ENCODE assay signal across 18 cellular contexts in the genomic region with DNA sequence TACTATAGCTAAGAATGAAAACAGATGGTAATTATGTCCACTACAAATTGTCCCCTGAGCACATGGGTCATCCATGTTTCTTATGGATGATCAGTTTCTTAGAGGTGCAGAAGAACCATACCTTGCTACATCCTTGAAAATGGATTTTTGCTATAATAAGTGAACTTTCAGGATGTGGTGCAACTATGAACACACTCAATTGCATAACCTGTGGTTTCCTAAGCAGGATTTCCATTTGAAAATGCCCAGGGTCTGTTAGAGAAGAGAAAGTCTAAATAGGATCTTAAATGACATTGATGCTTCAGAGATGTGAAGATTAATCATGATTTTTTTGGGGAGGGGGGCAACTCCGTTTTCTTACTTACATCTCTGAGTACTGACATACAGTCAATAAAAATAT. TPM values are rescaled to one million over a fixed set of nuclear protein-coding genes. Genes with fewer than 3 reads are reported as not detected.
"Had no signal": no experiment of that assay in that cellular context is flagged by ENCODE, and none has a peak within 500 bp of the region (broad histone marks: within the 10 kb centered on the region; RNA-seq: fewer than 3 reads in every experiment).

No MANE protein-coding gene starts in this region.

- H3K4me1 ChIP-seq: prostate gland, testis had no signal

- H3K9me3 Mint-ChIP-seq: activated CD4-positive, alpha-beta T cell treated with anti-CD3 and anti-CD28 coated beads, Interleukin-2, amount 10 ng/mL, durations not matched to agents 7 days and 5 days; activated naive CD4-positive, alpha-beta T cell treated with anti-CD3 and anti-CD28 coated beads, Interleukin-2, amount 50 U/mL, for 24 hours; activated T-helper 17 cell treated with anti-CD3 and anti-CD28 coated beads, Interleukin-2, amount 50 U/mL, for 72 hours; nephron progenitor cell had no signal

- H3K9me3 ChIP-seq: prostate gland, testis had no signal

- H3K4me1 Mint-ChIP-seq: activated CD4-positive, alpha-beta T cell treated with anti-CD3 and anti-CD28 coated beads, Interleukin-2, amount 10 ng/mL, durations not matched to agents 7 days and 5 days; activated naive CD4-positive, alpha-beta T cell treated with anti-CD3 and anti-CD28 coated beads, Interleukin-2, amount 50 U/mL, for 24 hours; activated T-helper 17 cell treated with anti-CD3 and anti-CD28 coated beads, Interleukin-2, amount 50 U/mL, for 72 hours had no signal

- DNase-seq: activated CD4-positive, alpha-beta T cell treated with anti-CD3 and anti-CD28 coated beads, Interleukin-2, amount 10 ng/mL, durations not matched to agents 7 days and 5 days; activated CD4-positive, CD25-positive, alpha-beta regulatory T cell; activated CD8-positive, alpha-beta memory T cell treated with anti-CD3 and anti-CD28 coated beads for 24 hours; aorta; hippocampal formation; kidney glomerular epithelial cell; mesendoderm; nephron progenitor cell; stimulated activated CD4-positive, alpha-beta T cell treated with anti-CD3 and anti-CD28 coated beads, Interleukin-12 subunit alpha, Interleukin-12 subunit beta, amount 100 ng/mL, for 4 hours; stimulated activated CD4-positive, alpha-beta T cell treated with anti-CD3 and anti-CD28 coated beads, Interleukin-2, amount 100 ng/mL, for 48 hours; stimulated activated naive CD8-positive, alpha-beta T cell treated with anti-CD3 and anti-CD28 coated beads, Interleukin-15, Interleukin-2, amounts not matched to agents 100 U/mL and 50 U/mL, for 24 hours; T-helper 2 cell; testis had no signal

- H3K36me3 Mint-ChIP-seq: activated naive CD4-positive, alpha-beta T cell treated with anti-CD3 and anti-CD28 coated beads, Interleukin-2, amount 50 U/mL, for 24 hours had no signal

- H3K27ac ChIP-seq: prostate gland, testis had no signal

- H3K36me3 ChIP-seq: prostate gland had no signal

- H3K27me3 ChIP-seq: testis had no signal

- H3K4me3 ChIP-seq: prostate gland, testis had no signal

- H3K27ac Mint-ChIP-seq: activated CD4-positive, alpha-beta T cell treated with anti-CD3 and anti-CD28 coated beads, Interleukin-2, amount 10 ng/mL, durations not matched to agents 7 days and 5 days; activated naive CD4-positive, alpha-beta T cell treated with anti-CD3 and anti-CD28 coated beads, Interleukin-2, amount 50 U/mL, for 24 hours; activated T-helper 17 cell treated with anti-CD3 and anti-CD28 coated beads, Interleukin-2, amount 50 U/mL, for 72 hours; nephron progenitor cell had no signal

- ATAC-seq: activated T-helper 17 cell treated with anti-CD3 and anti-CD28 coated beads, Interleukin-2, amount 50 U/mL, for 72 hours; sciatic nerve; stimulated activated naive CD8-positive, alpha-beta T cell treated with anti-CD3 and anti-CD28 coated beads, Interleukin-15, Interleukin-2, amounts not matched to agents 100 U/mL and 50 U/mL, for 24 hours had no signal

- H3K4me3 Mint-ChIP-seq: activated CD4-positive, alpha-beta T cell treated with anti-CD3 and anti-CD28 coated beads, Interleukin-2, amount 10 ng/mL, durations not matched to agents 7 days and 5 days; activated naive CD4-positive, alpha-beta T cell treated with anti-CD3 and anti-CD28 coated beads, Interleukin-2, amount 50 U/mL, for 24 hours; activated T-helper 17 cell treated with anti-CD3 and anti-CD28 coated beads, Interleukin-2, amount 50 U/mL, for 72 hours; nephron progenitor cell had no signal

RNA-seq across cellular contexts. Expression of gene CACNB2, which starts 39.6 kb away (rescaled TPM):
- total RNA-seq: activated CD4-positive, alpha-beta T cell treated with anti-CD3 and anti-CD28 coated beads, Interleukin-2, amount 10 ng/mL, durations not matched to agents 7 days and 5 days; activated T-helper 17 cell treated with anti-CD3 and anti-CD28 coated beads, Interleukin-2, amount 50 U/mL, for 72 hours; glomerular endothelial cell had no signal
